Comparison of ENCODE assay signal across 17 cellular contexts in genomic region chr5:115321309-115321708, GRCh38. TPM values are rescaled to one million over a fixed set of nuclear protein-coding genes. Genes with fewer than 3 reads are reported as not detected.
DNase-seq lines count a peak whose midpoint lies in the region; ATAC-seq and TF ChIP-seq lines count a peak whose summit lies in the region.
"Had no signal": no experiment of that assay in that cellular context is flagged by ENCODE, and none has a peak within 500 bp of the region (broad histone marks: within the 10 kb centered on the region; RNA-seq: fewer than 3 reads in every experiment).

No MANE protein-coding gene starts in this region.

- no peaks in the 10 kb centered on the region for H3K79me1 ChIP-seq in mesendoderm (ENCODE audit: low read length)

- H3K27ac Mint-ChIP-seq in activated naive CD4-positive, alpha-beta T cell treated with anti-CD3 and anti-CD28 coated beads, Interleukin-2, amount 50 U/mL, for 72 hours: no peak overlapping the region
- no peak overlapping the region for H3K27ac Mint-ChIP-seq in stimulated activated effector memory CD8-positive, alpha-beta T cell treated with anti-CD3 and anti-CD28 coated beads, Interleukin-12 subunit alpha, Interleukin-12 subunit beta, amount 100 ng/mL, for 72 hours
- H3K27ac Mint-ChIP-seq in nephron progenitor cell: no peak overlapping the region
- H3K27ac Mint-ChIP-seq: IgD-negative memory B cell had no signal

- H3K27me3 Mint-ChIP-seq in nephron progenitor cell (ENCODE audit: low read depth, poor library complexity): peaks cover 8% of the 10 kb centered on the region
- H3K27me3 Mint-ChIP-seq: IgD-negative memory B cell had no signal

- no peak overlapping the region for H4K8ac ChIP-seq in mesendoderm (ENCODE audit: low read depth, low read length)

- H2BK15ac ChIP-seq in mesendoderm (replicated peaks; ENCODE audit: low read depth): no peak overlapping the region

- no peaks in the 10 kb centered on the region for H3K4me1 ChIP-seq in mesendoderm (ENCODE audit: control insufficient read depth, low read depth, low read length)
- H3K4me1 ChIP-seq: esophagus squamous epithelium, HAP-1, parathyroid adenoma had no signal

- TF ChIP-seq CTCF in choroid plexus epithelial cell (conservative IDR thresholded peaks at IDR 0.05; ENCODE audit: low read depth, low read length) (no peak), nephron progenitor cell (IDR thresholded peaks at IDR 0.05) (no peak)

- no peak overlapping the region for H3K4me3 Mint-ChIP-seq in stimulated activated effector memory CD8-positive, alpha-beta T cell treated with anti-CD3 and anti-CD28 coated beads, Interleukin-12 subunit alpha, Interleukin-12 subunit beta, amount 100 ng/mL, for 72 hours
- H3K4me3 Mint-ChIP-seq in nephron progenitor cell: no peak overlapping the region
- H3K4me3 Mint-ChIP-seq: IgD-negative memory B cell had no signal

- H3K36me3 ChIP-seq in MG63 (no peaks in the 10 kb centered on the region), mesendoderm (ENCODE audit: control insufficient read depth, insufficient read depth, low read length) (no peaks in the 10 kb centered on the region)
- H3K36me3 ChIP-seq: esophagus squamous epithelium, HAP-1 had no signal

- H3K18ac ChIP-seq in mesendoderm (ENCODE audit: low read length): no peak overlapping the region

- no peak overlapping the region for H3K4me2 ChIP-seq in mesendoderm (ENCODE audit: low read length)

- H3K36me3 Mint-ChIP-seq in activated naive CD4-positive, alpha-beta T cell treated with anti-CD3 and anti-CD28 coated beads, Interleukin-2, amount 50 U/mL, for 72 hours: no peaks in the 10 kb centered on the region
- no peaks in the 10 kb centered on the region for H3K36me3 Mint-ChIP-seq in stimulated activated effector memory CD8-positive, alpha-beta T cell treated with anti-CD3 and anti-CD28 coated beads, Interleukin-12 subunit alpha, Interleukin-12 subunit beta, amount 100 ng/mL, for 72 hours
- no peaks in the 10 kb centered on the region for H3K36me3 Mint-ChIP-seq in nephron progenitor cell (ENCODE audit: low read depth)

- no peaks in the 10 kb centered on the region for H3K79me2 ChIP-seq in mesendoderm (ENCODE audit: control insufficient read depth, insufficient read depth, low read length)
- H3K79me2 ChIP-seq: parathyroid adenoma had no signal

- no peak overlapping the region for H3K27ac ChIP-seq in mesendoderm (ENCODE audit: low read depth, low read length)
- H3K27ac ChIP-seq: esophagus squamous epithelium, parathyroid adenoma had no signal

- H3K9me3 ChIP-seq in MG63: peaks cover 4% of the 10 kb centered on the region; the same call in 1 of the 2 replicates
- H3K9me3 ChIP-seq: esophagus squamous epithelium, HAP-1 had no signal

- no peak overlapping the region for H3K4ac ChIP-seq in mesendoderm (ENCODE audit: low read depth, low read length)

- WGBS in mesendoderm (ENCODE audit: extremely low coverage, insufficient coverage, low lambda C conversion rate): no CpG with 5 or more reads among the region's 3 CpGs

- no peak overlapping the region for H3K56ac ChIP-seq in mesendoderm (ENCODE audit: low read length)

- peak; percentile 56 to 89 for ATAC-seq in activated naive CD4-positive, alpha-beta T cell treated with anti-CD3 and anti-CD28 coated beads, Interleukin-2, amount 50 U/mL, for 72 hours
- peak; percentile 100 for ATAC-seq in stimulated activated effector memory CD8-positive, alpha-beta T cell treated with anti-CD3 and anti-CD28 coated beads, Interleukin-12 subunit alpha, Interleukin-12 subunit beta, amount 100 ng/mL, for 72 hours

- H3K27me3 ChIP-seq in MG63 (no peaks in the 10 kb centered on the region), mesendoderm (ENCODE audit: insufficient read depth, low read length, poor library complexity) (no peaks in the 10 kb centered on the region)
- H3K27me3 ChIP-seq: esophagus squamous epithelium had no signal

- no peaks in the 10 kb centered on the region for H3K9me3 Mint-ChIP-seq in activated naive CD4-positive, alpha-beta T cell treated with anti-CD3 and anti-CD28 coated beads, Interleukin-2, amount 50 U/mL, for 72 hours
- H3K9me3 Mint-ChIP-seq in stimulated activated effector memory CD8-positive, alpha-beta T cell treated with anti-CD3 and anti-CD28 coated beads, Interleukin-12 subunit alpha, Interleukin-12 subunit beta, amount 100 ng/mL, for 72 hours: no peaks in the 10 kb centered on the region
- peaks cover 7% of the 10 kb centered on the region for H3K9me3 Mint-ChIP-seq in nephron progenitor cell
- H3K9me3 Mint-ChIP-seq: IgD-negative memory B cell had no signal

- H3K4me1 Mint-ChIP-seq in stimulated activated effector memory CD8-positive, alpha-beta T cell treated with anti-CD3 and anti-CD28 coated beads, Interleukin-12 subunit alpha, Interleukin-12 subunit beta, amount 100 ng/mL, for 72 hours: no peaks in the 10 kb centered on the region
- no peaks in the 10 kb centered on the region for H3K4me1 Mint-ChIP-seq in nephron progenitor cell
- H3K4me1 Mint-ChIP-seq: IgD-negative memory B cell had no signal

- H3K9ac ChIP-seq in mesendoderm (ENCODE audit: low read length): no peak overlapping the region
- H3K9ac ChIP-seq: parathyroid adenoma had no signal

- no peak overlapping the region for H2BK5ac ChIP-seq in mesendoderm (ENCODE audit: low read length)

- no peak for DNase-seq in activated naive CD4-positive, alpha-beta T cell treated with anti-CD3 and anti-CD28 coated beads, Interleukin-2, amount 50 U/mL, for 72 hours (ENCODE audit: low spot score in 2 of 2)
- no peak for DNase-seq in activated naive CD4-positive, alpha-beta T cell (lab: John Stamatoyannopoulos, UW)
- DNase-seq in MG63: peak; percentile 77
- peak; percentile 39 for DNase-seq in choroid plexus epithelial cell (ENCODE audit: low read depth)
- DNase-seq in stimulated activated effector memory CD8-positive, alpha-beta T cell treated with anti-CD3 and anti-CD28 coated beads, Interleukin-12 subunit alpha, Interleukin-12 subunit beta, amount 100 ng/mL, for 72 hours (ENCODE audit: low spot score in 2 of 2): no peak
- DNase-seq in HPDE6-E6E7 (ENCODE audit: extremely low spot score): no peak
- no peak for DNase-seq in mesendoderm
- DNase-seq in nephron progenitor cell: no peak
- DNase-seq: activated effector memory CD4-positive, alpha-beta T cell treated with anti-CD3 and anti-CD28 coated beads, Interleukin-2, amount 50 U/mL, for 16 hours; esophagus squamous epithelium; hippocampal formation; NCI-H1417; NCI-H2227 treated with DMSO at 0.1 percent for 48 hours; stimulated activated naive CD4-positive, alpha-beta T cell had no signal

- no peak overlapping the region for H3K23ac ChIP-seq in mesendoderm (ENCODE audit: low read length)

- H2BK120ac ChIP-seq in mesendoderm (ENCODE audit: low read depth, low read length): no peak overlapping the region

- no peak overlapping the region for H4K5ac ChIP-seq in mesendoderm (ENCODE audit: low read length)

- no peak overlapping the region for H2AK5ac ChIP-seq in mesendoderm (ENCODE audit: low read length)

- H3K4me3 ChIP-seq in MG63 (no peak overlapping the region), choroid plexus epithelial cell (ENCODE audit: low read depth, low read length) (no peak overlapping the region), mesendoderm (ENCODE audit: low read length) (no peak overlapping the region)
- H3K4me3 ChIP-seq: esophagus squamous epithelium, HAP-1 had no signal

RNA-seq across cellular contexts. Expression of gene CCDC112, which starts 24.9 kb away (rescaled TPM):
- 1 to 10 TPM; 1.8 to 2.0 TPM for total RNA-seq in activated naive CD4-positive, alpha-beta T cell treated with anti-CD3 and anti-CD28 coated beads, Interleukin-2, amount 50 U/mL, for 72 hours
- total RNA-seq in MG63 (2014; rRNA removed; shearing (Covaris generic); ENCODE audit: low replicate concordance): 13.9 and 20.8 TPM in 2 replicates
- 36.5 TPM for polyA plus RNA-seq in mesendoderm (2013, experiment 1 of 2)
- polyA plus RNA-seq in mesendoderm (2013, experiment 2 of 2): 38.3 TPM

RNA-seq across cellular contexts. Expression of gene PGGT1B, which starts 58.6 kb away (rescaled TPM):
- 10 to 100 TPM; 39.3 to 41.5 TPM for total RNA-seq in activated naive CD4-positive, alpha-beta T cell treated with anti-CD3 and anti-CD28 coated beads, Interleukin-2, amount 50 U/mL, for 72 hours
- 15.3 and 17.3 TPM in 2 replicates for total RNA-seq in MG63 (2014; rRNA removed; shearing (Covaris generic); ENCODE audit: low replicate concordance)
- polyA plus RNA-seq in mesendoderm (2013, experiment 1 of 2): 13.4 TPM
- polyA plus RNA-seq in mesendoderm (2013, experiment 2 of 2): 13.1 TPM

Comparison
In these comparisons a context has a peak if more than half of its experiments do, and no peak if none do; other contexts are left out.
1. DNase-seq: peak in MG63 (single experiment) and choroid plexus epithelial cell (single experiment); none in activated naive CD4-positive, alpha-beta T cell treated with anti-CD3 and anti-CD28 coated beads, Interleukin-2, amount 50 U/mL, for 72 hours (0 of 2), activated naive CD4-positive, alpha-beta T cell (0 of 4), stimulated activated effector memory CD8-positive, alpha-beta T cell treated with anti-CD3 and anti-CD28 coated beads, Interleukin-12 subunit alpha, Interleukin-12 subunit beta, amount 100 ng/mL, for 72 hours (0 of 2), HPDE6-E6E7 (single experiment), mesendoderm (single experiment) and nephron progenitor cell (single experiment).